ENCODE assay signal across 1 cellular context in genomic region chr10:112631501-112632410, GRCh38.
TF ChIP-seq lines count a peak whose summit lies in the region.

No MANE protein-coding gene starts in this region.

TF ChIP-seq in HepG2, 621 proteins besides CTCF, POLR2A, EP300 and RAD21 (continued from another document and continues in another):
- peak; percentile 96 for TF ChIP-seq ZNF280D (CRISPR knock-in tag; IDR thresholded peaks at IDR 0.05)
- peak; percentile 96 for TF ChIP-seq FOXP4 (CRISPR knock-in tag; IDR thresholded peaks at IDR 0.05)
- peak; percentile 82 for TF ChIP-seq PPARG (CRISPR knock-in tag; conservative IDR thresholded peaks at IDR 0.05)
- peak; percentile 22; the same call in 1 of the 2 replicates for TF ChIP-seq FOXK1 (CRISPR knock-in tag; IDR thresholded peaks at IDR 0.05; ENCODE audit: borderline replicate concordance, low read depth)
- TF ChIP-seq ZNF737 (CRISPR knock-in tag; IDR thresholded peaks at IDR 0.05; ENCODE audit: borderline replicate concordance) = no peak
- no peak for TF ChIP-seq CBX1 (IDR thresholded peaks at IDR 0.05; ENCODE audit: low read depth)
- TF ChIP-seq ZNF761 (CRISPR knock-in tag; conservative IDR thresholded peaks at IDR 0.05) = no peak
- peak; percentile 94 for TF ChIP-seq ZMYM4 (CRISPR knock-in tag; IDR thresholded peaks at IDR 0.05)
- TF ChIP-seq ARHGAP35 (CRISPR knock-in tag; IDR thresholded peaks at IDR 0.05; ENCODE audit: borderline replicate concordance) = no peak
- no peak for TF ChIP-seq THAP8 (CRISPR knock-in tag; IDR thresholded peaks at IDR 0.05; ENCODE audit: borderline replicate concordance)
- peak; percentile 49 for TF ChIP-seq XRCC5 (optimal IDR thresholded peaks at IDR 0.05; ENCODE audit: low read length)
- no peak for TF ChIP-seq SATB2 (CRISPR knock-in tag; IDR thresholded peaks at IDR 0.05)
- TF ChIP-seq ZNF18 (CRISPR knock-in tag; IDR thresholded peaks at IDR 0.05; ENCODE audit: insufficient replicate concordance) = peak; percentile 66
- TF ChIP-seq ZNF382 (CRISPR knock-in tag; IDR thresholded peaks at IDR 0.05; ENCODE audit: borderline replicate concordance) = no peak
- peak; percentile 75 for TF ChIP-seq HDAC1 (CRISPR knock-in tag; IDR thresholded peaks at IDR 0.05)
- TF ChIP-seq TOPORS (CRISPR knock-in tag; IDR thresholded peaks at IDR 0.05) = no peak
- peak; percentile 88 for TF ChIP-seq PHF21A (CRISPR knock-in tag; IDR thresholded peaks at IDR 0.05)
- no peak for TF ChIP-seq RORA (CRISPR knock-in tag; IDR thresholded peaks at IDR 0.05)
- TF ChIP-seq RXRA (CRISPR knock-in tag; IDR thresholded peaks at IDR 0.05) = peak; percentile 58; the same call in 1 of the 2 replicates
- TF ChIP-seq NRL (CRISPR knock-in tag; IDR thresholded peaks at IDR 0.05; ENCODE audit: borderline replicate concordance) = no peak
- no peak for TF ChIP-seq ZNF224 (CRISPR knock-in tag; IDR thresholded peaks at IDR 0.05)
- peak; percentile 53; the same call in 1 of the 2 replicates for TF ChIP-seq SKIL (CRISPR knock-in tag; IDR thresholded peaks at IDR 0.05; ENCODE audit: borderline replicate concordance)
- no peak for TF ChIP-seq CENPT (CRISPR knock-in tag; IDR thresholded peaks at IDR 0.05; ENCODE audit: low read depth)
- 0 out of 2 replicates have a peak, but pooled peaks have one; percentile 36 for TF ChIP-seq ESRRA (CRISPR knock-in tag; IDR thresholded peaks at IDR 0.05; ENCODE audit: low read depth)
- TF ChIP-seq KLF15 (CRISPR knock-in tag; IDR thresholded peaks at IDR 0.05; ENCODE audit: borderline replicate concordance) = no peak
- TF ChIP-seq DMTF1 (CRISPR knock-in tag; IDR thresholded peaks at IDR 0.05) = no peak
- no peak for TF ChIP-seq SALL2 (CRISPR knock-in tag; IDR thresholded peaks at IDR 0.05)
- TF ChIP-seq ZNF468 (CRISPR knock-in tag; IDR thresholded peaks at IDR 0.05) = no peak
- TF ChIP-seq MAFF (IDR thresholded peaks at IDR 0.05; ENCODE audit: low read depth, low read length) = peak; percentile 93
- peak; percentile 57 for TF ChIP-seq RERE (CRISPR knock-in tag; IDR thresholded peaks at IDR 0.05; ENCODE audit: low read depth)
- TF ChIP-seq MTF2 (CRISPR knock-in tag; IDR thresholded peaks at IDR 0.05; ENCODE audit: borderline replicate concordance) = no peak
- no peak for TF ChIP-seq TIGD3 (CRISPR knock-in tag; IDR thresholded peaks at IDR 0.05; ENCODE audit: borderline replicate concordance)
- TF ChIP-seq POLR2AphosphoS2 (IDR thresholded peaks at IDR 0.05; ENCODE audit: low read depth, low read length) = no peak
- no peak for TF ChIP-seq HOXA5 (CRISPR knock-in tag; IDR thresholded peaks at IDR 0.05)
- no peak for TF ChIP-seq HIC2 (CRISPR knock-in tag; IDR thresholded peaks at IDR 0.05; ENCODE audit: low read depth)
- TF ChIP-seq RFX1 (IDR thresholded peaks at IDR 0.05) = no peak
- no peak for TF ChIP-seq BRCA1 (CRISPR knock-in tag; IDR thresholded peaks at IDR 0.05)
- no peak for TF ChIP-seq ZNF709 (CRISPR knock-in tag; IDR thresholded peaks at IDR 0.05)
- TF ChIP-seq CREB3 (CRISPR knock-in tag; IDR thresholded peaks at IDR 0.05) = no peak
- TF ChIP-seq ZNF556 (CRISPR knock-in tag; IDR thresholded peaks at IDR 0.05; ENCODE audit: borderline replicate concordance) = peak; percentile 66; the same call in 1 of the 2 replicates
